Comparison of ENCODE assay signal across 8 cellular contexts in genomic region chr17:12924614-12925013, GRCh38.
"Had no signal": no experiment of that assay in that cellular context is flagged by ENCODE, and none has a peak within 500 bp of the region (broad histone marks: within the 10 kb centered on the region; RNA-seq: fewer than 3 reads in every experiment).

No MANE protein-coding gene starts in this region.

- DNase-seq: GDM1, GF-D8 had no signal

- H3K4me3 ChIP-seq: GM12878 had no signal

- ATAC-seq: GM12878 had no signal

- FAIRE-seq: G401.6, GM12878, GM12891, GM12892, GM18507, GM19239 had no signal
